ENCODE assay signal across 24 cellular contexts in genomic region chr17:36002631-36003030, GRCh38. TPM values are rescaled to one million over a fixed set of nuclear protein-coding genes. Genes with fewer than 3 reads are reported as not detected.
"Had no signal": no experiment of that assay in that cellular context is flagged by ENCODE, and none has a peak within 500 bp of the region (broad histone marks: within the 10 kb centered on the region; RNA-seq: fewer than 3 reads in every experiment).

No MANE protein-coding gene starts in this region.

- H3K4me3 Mint-ChIP-seq: dendritic cell treated with granulocyte-macrophage colony-stimulating factor and Interleukin-4, amounts not matched to agents 40 ng/mL and 50 ng/mL, for 4 days; effector memory CD8-positive, alpha-beta T cell; immature natural killer cell; memory B cell; mesothelial cell of epicardium; type B pancreatic cell had no signal

- ATAC-seq: effector memory CD8-positive, alpha-beta T cell; gastrocnemius medialis; heart right ventricle had no signal

- H3K27ac ChIP-seq: epithelial cell of prostate, esophagus muscularis mucosa, gastrocnemius medialis, heart right ventricle, left lung, lower lobe of right lung, neutrophil, sigmoid colon, skin epidermis, vagina had no signal

- H3K27me3 Mint-ChIP-seq: dendritic cell treated with granulocyte-macrophage colony-stimulating factor and Interleukin-4, amounts not matched to agents 40 ng/mL and 50 ng/mL, for 4 days; effector memory CD8-positive, alpha-beta T cell; naive B cell had no signal

- H3K36me3 Mint-ChIP-seq: immature natural killer cell, memory B cell, mesothelial cell of epicardium, naive B cell, type B pancreatic cell had no signal

- H3K4me1 ChIP-seq: esophagus muscularis mucosa, gastrocnemius medialis, heart right ventricle, left lung, vagina had no signal

- H3K4me3 ChIP-seq: esophagus muscularis mucosa, gastrocnemius medialis, heart right ventricle, left lung, lower lobe of right lung, sigmoid colon, skin epidermis, vagina had no signal

- H3K9me3 ChIP-seq: esophagus muscularis mucosa, gastrocnemius medialis, heart right ventricle, left lung, lower lobe of right lung, neutrophil, sigmoid colon, vagina had no signal

- DNase-seq: effector memory CD8-positive, alpha-beta T cell; gastrocnemius medialis; heart right ventricle; immature natural killer cell; naive B cell; posterior cingulate gyrus; sigmoid colon; stimulated activated CD4-positive, alpha-beta T cell treated with anti-CD3 and anti-CD28 coated beads, Interleukin-2, amount 100 ng/mL, for 24 hours; stimulated activated CD4-positive, alpha-beta T cell treated with anti-CD3 and anti-CD28 coated beads, Interleukin-4, amount 100 ng/mL, for 4 hours; stimulated activated naive CD4-positive, alpha-beta T cell treated with Interleukin-2 at 50 U/mL for 16 hours had no signal

- H3K9me3 Mint-ChIP-seq: dendritic cell treated with granulocyte-macrophage colony-stimulating factor and Interleukin-4, amounts not matched to agents 40 ng/mL and 50 ng/mL, for 4 days; effector memory CD8-positive, alpha-beta T cell; memory B cell; mesothelial cell of epicardium; naive B cell; type B pancreatic cell had no signal

- H3K27me3 ChIP-seq: gastrocnemius medialis, left lung, neutrophil, vagina had no signal

- H3K27ac Mint-ChIP-seq: dendritic cell treated with granulocyte-macrophage colony-stimulating factor and Interleukin-4, amounts not matched to agents 40 ng/mL and 50 ng/mL, for 4 days; memory B cell; mesothelial cell of epicardium; naive B cell; type B pancreatic cell had no signal

- H3K36me3 ChIP-seq: esophagus muscularis mucosa, gastrocnemius medialis, heart right ventricle, left lung, lower lobe of right lung, neutrophil, sigmoid colon, vagina had no signal

- H3K4me1 Mint-ChIP-seq: mesothelial cell of epicardium had no signal

RNA-seq across cellular contexts. Expression of gene CCL15, which starts 1.3 kb away (rescaled TPM):
- total RNA-seq: esophagus muscularis mucosa, fibroblast of villous mesenchyme, gastrocnemius medialis, heart right ventricle, mesothelial cell of epicardium, osteocyte, pulmonary artery endothelial cell, sigmoid colon, vagina had no signal

RNA-seq across cellular contexts. Expression of gene CCL23, which starts 15.1 kb away (rescaled TPM):
- total RNA-seq: fibroblast of villous mesenchyme, gastrocnemius medialis, mesothelial cell of epicardium, osteocyte had no signal

RNA-seq across cellular contexts. Expression of gene CCL14, which starts 16.1 kb away (rescaled TPM):
- total RNA-seq: fibroblast of villous mesenchyme, mesothelial cell of epicardium, osteocyte had no signal

RNA-seq across cellular contexts. Expression of gene CCL16, which starts 21.3 kb away (rescaled TPM):
- total RNA-seq: fibroblast of villous mesenchyme, heart right ventricle, left lung, mesothelial cell of epicardium, osteocyte, vagina had no signal

RNA-seq across cellular contexts. Expression of gene LYZL6, which starts 59.1 kb away (rescaled TPM):
- total RNA-seq: esophagus muscularis mucosa, fibroblast of villous mesenchyme, gastrocnemius medialis, heart right ventricle, left lung, lower lobe of right lung, mesothelial cell of epicardium, osteocyte, pulmonary artery endothelial cell, sigmoid colon, vagina had no signal
